ENCODE assay signal across 17 cellular contexts in the genomic region with DNA sequence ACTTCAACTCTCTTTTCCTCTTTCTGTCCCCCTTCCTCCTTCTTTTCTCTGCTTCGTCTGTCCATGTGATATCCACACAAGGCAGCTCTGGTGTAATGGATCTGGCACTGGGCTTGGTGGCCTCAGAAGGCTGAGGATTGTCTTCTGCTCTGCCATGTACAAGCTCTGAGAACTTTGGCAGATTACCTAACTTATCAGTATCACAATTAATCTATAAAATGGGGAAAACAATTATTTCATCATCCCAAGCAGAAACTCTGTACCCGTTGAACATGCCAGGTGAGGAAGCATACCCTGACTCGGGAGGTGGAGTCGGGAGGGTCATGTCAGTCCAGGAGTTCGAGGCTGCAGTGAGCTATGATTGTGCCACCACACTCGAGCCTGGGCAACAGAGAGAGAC.
"Had no signal": no experiment of that assay in that cellular context is flagged by ENCODE, and none has a peak within 500 bp of the region (broad histone marks: within the 10 kb centered on the region; RNA-seq: fewer than 3 reads in every experiment).

No MANE protein-coding gene starts in this region.

- H3K9me3 Mint-ChIP-seq: neural crest cell; T-helper 1 cell treated with Interleukin-12 subunit alpha and Interleukin-12 subunit beta and Interleukin-4 antibody, amounts not matched to agents 30 μg/mL and 1 μg/mL, for 36 hours had no signal

- FAIRE-seq: pancreas had no signal

- H3K27ac ChIP-seq: ascending aorta, lower lobe of right lung, pancreas, sigmoid colon, uterus had no signal

- H3K4me1 ChIP-seq: ascending aorta, uterus had no signal

- H3K36me3 ChIP-seq: pancreas, uterus had no signal

- ATAC-seq: lower lobe of right lung, pancreas had no signal

- H3K9me3 ChIP-seq: ascending aorta, lower lobe of right lung, pancreas, sigmoid colon, thyroid gland, uterus had no signal

- H3K27ac Mint-ChIP-seq: T-helper 1 cell treated with Interleukin-12 subunit alpha and Interleukin-12 subunit beta and Interleukin-4 antibody, amounts not matched to agents 30 μg/mL and 1 μg/mL, for 36 hours had no signal

- H3K4me3 ChIP-seq: ascending aorta, lower lobe of right lung, pancreas, sigmoid colon, thyroid gland, uterus had no signal

- H3K4me3 Mint-ChIP-seq: neural crest cell; T-helper 1 cell treated with Interleukin-12 subunit alpha and Interleukin-12 subunit beta and Interleukin-4 antibody, amounts not matched to agents 30 μg/mL and 1 μg/mL, for 36 hours had no signal

- H3K27me3 ChIP-seq: ascending aorta, pancreas, sigmoid colon, thyroid gland, uterus had no signal

- DNase-seq: activated CD4-positive, CD25-positive, alpha-beta regulatory T cell treated with anti-CD3 and anti-CD28 coated beads, Interleukin-2, amount 50 U/mL, for 72 hours; activated CD8-positive, alpha-beta memory T cell treated with anti-CD3 and anti-CD28 coated beads for 24 hours; activated CD8-positive, alpha-beta memory T cell treated with anti-CD3 and anti-CD28 coated beads, Interleukin-2, amount 50 U/mL, for 48 hours; activated effector memory CD4-positive, alpha-beta T cell treated with Interleukin-2 at 50 U/mL for 16 hours; activated naive CD4-positive, alpha-beta T cell treated with anti-CD3 and anti-CD28 coated beads, Interleukin-2, amount 50 U/mL, for 16 hours; activated T-cell treated with anti-CD3 and anti-CD28 coated beads, Interleukin-2, amount 50 U/mL, for 48 hours; cortex of kidney; effector CD8-positive, alpha-beta T cell; lower lobe of right lung; pancreas; sigmoid colon; stimulated activated naive CD4-positive, alpha-beta T cell treated with Interleukin-2 at 50 U/mL for 16 hours; thyroid gland; uterus had no signal
